Comparison of ENCODE assay signal across 21 cellular contexts in the genomic region with DNA sequence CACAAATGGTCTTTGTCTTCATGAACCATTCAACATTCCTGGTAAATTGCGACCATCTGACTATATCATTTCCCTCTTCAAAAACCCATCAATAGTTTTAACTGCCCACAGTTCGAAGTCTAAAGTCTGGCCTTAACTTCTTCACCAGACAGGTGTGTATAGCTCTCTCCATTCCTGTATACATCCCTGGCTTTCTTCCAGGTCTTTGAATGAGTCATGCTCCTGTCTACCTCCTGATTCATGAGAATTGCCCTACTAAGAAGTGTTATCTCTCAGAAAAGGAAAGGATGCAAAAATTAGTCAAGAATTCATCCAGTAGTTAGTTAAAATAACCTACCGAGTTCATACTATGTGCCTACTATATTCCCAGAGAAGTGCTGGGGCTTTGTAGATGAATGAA.
A peak's percentile ranks its signal among the peaks of the same experiment; 100 is the strongest.
DNase-seq lines count a peak whose midpoint lies in the region; ATAC-seq and TF ChIP-seq lines count a peak whose summit lies in the region.
"Had no signal": no experiment of that assay in that cellular context is flagged by ENCODE, and none has a peak within 500 bp of the region (broad histone marks: within the 10 kb centered on the region; RNA-seq: fewer than 3 reads in every experiment).

No MANE protein-coding gene starts in this region.

- CTCF ChIA-PET in RWPE1 (lab: Yijun Ruan, JAX) = no interaction called here

- no peak overlapping the region for H3K27ac ChIP-seq in RWPE1
- H3K27ac ChIP-seq: body of pancreas, coronary artery, heart right ventricle, prostate gland, skin epidermis, thoracic aorta had no signal

- peak; percentile 15 for DNase-seq in Caki2 (ENCODE audit: low read depth)
- peak; percentile 44 for DNase-seq in ELR (ENCODE audit: low read depth)
- peak; percentile 22 for DNase-seq in RWPE1 (ENCODE audit: low spot score)
- DNase-seq in glomerular visceral epithelial cell (ENCODE audit: extremely low spot score) = peak; percentile 60
- DNase-seq in activated effector memory CD4-positive, alpha-beta T cell treated with anti-CD3 and anti-CD28 coated beads, Interleukin-2, amount 50 U/mL, for 16 hours = no peak
- no peak for DNase-seq in NCI-H524 (lab: John Stamatoyannopoulos, UW)
- DNase-seq: activated naive CD8-positive, alpha-beta T cell treated with anti-CD3 and anti-CD28 coated beads, Interleukin-2, amount 10 ng/mL, durations not matched to agents 7 days and 5 days; body of pancreas; COR-L47; heart right ventricle; immature natural killer cell; KBM-7; NCI-H187 treated with DMSO at 0.1 percent for 48 hours; NCI-H510A; SIG-M5; stimulated activated naive CD4-positive, alpha-beta T cell had no signal

- POLR2A ChIA-PET in RWPE1 (lab: Yijun Ruan, JAX; ENCODE audit: low non-redundant PET) = no interaction called here

- no peak for ATAC-seq in HG03039 (IDR thresholded peaks at IDR 0.05; ENCODE audit: unreplicated experiment)
- ATAC-seq: body of pancreas, heart right ventricle had no signal

- in situ Hi-C loops in Caki2 (cut with HindIII; ENCODE audit: low pct_unique_long_range_greater_than_20kb, low sequenced_read_pairs) = no loop called here

- no peak for TF ChIP-seq CTCF in RWPE1 (conservative IDR thresholded peaks at IDR 0.05; ENCODE audit: low read depth)

Comparison
In these comparisons a context has a peak if more than half of its experiments do, and no peak if none do; other contexts are left out.
1. DNase-seq: peak in Caki2 (single experiment), ELR (single experiment), RWPE1 (single experiment) and glomerular visceral epithelial cell (single experiment); none in activated effector memory CD4-positive, alpha-beta T cell treated with anti-CD3 and anti-CD28 coated beads, Interleukin-2, amount 50 U/mL, for 16 hours (single experiment) and NCI-H524 (0 of 2).